1 cellular context compared by ENCODE assay signal in the genomic region with DNA sequence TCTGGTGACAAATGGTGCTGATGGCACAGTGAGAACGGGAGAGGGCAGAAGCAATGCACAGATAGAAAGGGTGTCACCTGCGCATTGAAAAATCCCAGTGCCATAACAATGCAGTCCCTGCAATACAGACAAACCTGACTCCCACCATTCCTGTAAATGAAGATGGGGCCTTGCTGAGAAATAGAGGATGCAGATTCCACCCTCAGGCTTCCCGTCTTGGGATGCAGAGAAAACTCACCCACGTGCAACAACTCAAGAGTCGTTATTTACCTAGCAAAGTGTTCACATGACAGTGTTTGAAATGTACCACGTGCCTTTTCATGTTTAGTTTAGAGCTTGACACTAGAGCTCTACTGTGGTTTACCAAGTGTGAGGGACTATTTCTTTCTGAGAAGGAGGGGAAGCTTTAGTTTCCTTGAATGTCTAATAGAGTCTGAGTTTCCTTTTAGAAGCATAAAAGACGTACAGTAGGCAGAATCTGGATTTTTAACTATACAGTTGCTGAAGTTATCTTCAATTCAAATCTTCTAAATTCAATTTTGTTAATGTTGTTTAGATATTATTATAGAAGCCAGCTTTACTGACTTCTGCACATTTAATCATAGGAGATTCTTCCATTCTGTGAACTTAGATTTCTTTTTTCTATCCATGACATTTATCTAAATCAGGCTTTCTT.
TF ChIP-seq lines count a peak whose summit lies in the region.

No MANE protein-coding gene starts in this region.

TF ChIP-seq in HepG2, 621 proteins besides CTCF, POLR2A, EP300 and RAD21 (continued from another document and continues in another):
- TF ChIP-seq FUBP1 (CRISPR knock-in tag; IDR thresholded peaks at IDR 0.05; ENCODE audit: borderline replicate concordance) (no peak), LRRFIP1 (CRISPR knock-in tag; conservative IDR thresholded peaks at IDR 0.05) (no peak), SMARCE1 (IDR thresholded peaks at IDR 0.05; ENCODE audit: borderline replicate concordance) (no peak), ZNF331 (CRISPR knock-in tag; IDR thresholded peaks at IDR 0.05) (peak; percentile 77; the same call in 1 of the 2 replicates), MZF1 (CRISPR knock-in tag; IDR thresholded peaks at IDR 0.05; ENCODE audit: borderline replicate concordance) (no peak), TIGD3 (CRISPR knock-in tag; IDR thresholded peaks at IDR 0.05; ENCODE audit: borderline replicate concordance) (no peak), AGO1 (IDR thresholded peaks at IDR 0.05; ENCODE audit: low read depth, low read length, poor library complexity, severe bottlenecking) (no peak), NPAS2 (CRISPR knock-in tag; IDR thresholded peaks at IDR 0.05; ENCODE audit: borderline replicate concordance) (no peak), NFKB2 (CRISPR knock-in tag; IDR thresholded peaks at IDR 0.05; ENCODE audit: borderline replicate concordance) (no peak), FOXP1 (IDR thresholded peaks at IDR 0.05) (no peak), FOXP1 (CRISPR knock-in tag; IDR thresholded peaks at IDR 0.05) (peak; percentile 80), ARNT2 (CRISPR knock-in tag; IDR thresholded peaks at IDR 0.05; ENCODE audit: low read depth) (no peak), CENPX (CRISPR knock-in tag; IDR thresholded peaks at IDR 0.05) (no peak), KLF13 (CRISPR knock-in tag; IDR thresholded peaks at IDR 0.05) (no peak), ZNF414 (CRISPR knock-in tag; IDR thresholded peaks at IDR 0.05) (no peak), FOSL2 (CRISPR knock-in tag; IDR thresholded peaks at IDR 0.05) (peak; percentile 67), GATAD2A (CRISPR knock-in tag; IDR thresholded peaks at IDR 0.05) (peak; percentile 93), NR1H2 (CRISPR knock-in tag; IDR thresholded peaks at IDR 0.05; ENCODE audit: borderline replicate concordance, low read depth) (no peak), MYC (CRISPR knock-in tag; IDR thresholded peaks at IDR 0.05; ENCODE audit: borderline replicate concordance) (peak; percentile 23; the same call in 1 of the 2 replicates), ZNF350 (CRISPR knock-in tag; IDR thresholded peaks at IDR 0.05; ENCODE audit: borderline replicate concordance, low read depth) (no peak), SRSF4 (IDR thresholded peaks at IDR 0.05; ENCODE audit: low read depth, low read length, poor library complexity, severe bottlenecking) (no peak), JUNB (CRISPR knock-in tag; IDR thresholded peaks at IDR 0.05; ENCODE audit: borderline replicate concordance) (no peak), ZNF652 (CRISPR knock-in tag; IDR thresholded peaks at IDR 0.05; ENCODE audit: borderline replicate concordance, low read depth) (peak; percentile 27; the same call in 1 of the 2 replicates), ZNF430 (CRISPR knock-in tag; IDR thresholded peaks at IDR 0.05) (no peak), ZFP1 (CRISPR knock-in tag; IDR thresholded peaks at IDR 0.05) (peak; percentile 70; the same call in 1 of the 2 replicates), ZNF891 (CRISPR knock-in tag; IDR thresholded peaks at IDR 0.05) (no peak), ATM (IDR thresholded peaks at IDR 0.05; ENCODE audit: borderline replicate concordance) (no peak), ZKSCAN8 (CRISPR knock-in tag; IDR thresholded peaks at IDR 0.05; ENCODE audit: borderline replicate concordance) (0 out of 2 replicates have a peak, but pooled peaks have one; percentile 31), ZNF30 (CRISPR knock-in tag; IDR thresholded peaks at IDR 0.05) (no peak), KDM6A (CRISPR knock-in tag; IDR thresholded peaks at IDR 0.05; ENCODE audit: low read depth) (0 out of 2 replicates have a peak, but pooled peaks have one; percentile 39), MXD4 (CRISPR knock-in tag; IDR thresholded peaks at IDR 0.05) (peak; percentile 28; the same call in 1 of the 2 replicates), HMGXB3 (CRISPR knock-in tag; IDR thresholded peaks at IDR 0.05; ENCODE audit: borderline replicate concordance) (0 out of 2 replicates have a peak, but pooled peaks have one; percentile 55), SIN3A (IDR thresholded peaks at IDR 0.05; ENCODE audit: borderline replicate concordance, low read depth, low read length) (no peak), ZC3H4 (CRISPR knock-in tag; IDR thresholded peaks at IDR 0.05; ENCODE audit: borderline replicate concordance) (no peak)
- TF ChIP-seq, protein P1, sequence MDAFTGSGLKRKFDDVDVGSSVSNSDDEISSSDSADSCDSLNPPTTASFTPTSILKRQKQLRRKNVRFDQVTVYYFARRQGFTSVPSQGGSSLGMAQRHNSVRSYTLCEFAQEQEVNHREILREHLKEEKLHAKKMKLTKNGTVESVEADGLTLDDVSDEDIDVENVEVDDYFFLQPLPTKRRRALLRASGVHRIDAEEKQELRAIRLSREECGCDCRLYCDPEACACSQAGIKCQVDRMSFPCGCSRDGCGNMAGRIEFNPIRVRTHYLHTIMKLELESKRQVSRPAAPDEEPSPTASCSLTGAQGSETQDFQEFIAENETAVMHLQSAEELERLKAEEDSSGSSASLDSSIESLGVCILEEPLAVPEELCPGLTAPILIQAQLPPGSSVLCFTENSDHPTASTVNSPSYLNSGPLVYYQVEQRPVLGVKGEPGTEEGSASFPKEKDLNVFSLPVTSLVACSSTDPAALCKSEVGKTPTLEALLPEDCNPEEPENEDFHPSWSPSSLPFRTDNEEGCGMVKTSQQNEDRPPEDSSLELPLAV (CRISPR knock-in tag; conservative IDR thresholded peaks at IDR 0.05; ENCODE audit: low read depth), result no peak
- TF ChIP-seq, protein P2, sequence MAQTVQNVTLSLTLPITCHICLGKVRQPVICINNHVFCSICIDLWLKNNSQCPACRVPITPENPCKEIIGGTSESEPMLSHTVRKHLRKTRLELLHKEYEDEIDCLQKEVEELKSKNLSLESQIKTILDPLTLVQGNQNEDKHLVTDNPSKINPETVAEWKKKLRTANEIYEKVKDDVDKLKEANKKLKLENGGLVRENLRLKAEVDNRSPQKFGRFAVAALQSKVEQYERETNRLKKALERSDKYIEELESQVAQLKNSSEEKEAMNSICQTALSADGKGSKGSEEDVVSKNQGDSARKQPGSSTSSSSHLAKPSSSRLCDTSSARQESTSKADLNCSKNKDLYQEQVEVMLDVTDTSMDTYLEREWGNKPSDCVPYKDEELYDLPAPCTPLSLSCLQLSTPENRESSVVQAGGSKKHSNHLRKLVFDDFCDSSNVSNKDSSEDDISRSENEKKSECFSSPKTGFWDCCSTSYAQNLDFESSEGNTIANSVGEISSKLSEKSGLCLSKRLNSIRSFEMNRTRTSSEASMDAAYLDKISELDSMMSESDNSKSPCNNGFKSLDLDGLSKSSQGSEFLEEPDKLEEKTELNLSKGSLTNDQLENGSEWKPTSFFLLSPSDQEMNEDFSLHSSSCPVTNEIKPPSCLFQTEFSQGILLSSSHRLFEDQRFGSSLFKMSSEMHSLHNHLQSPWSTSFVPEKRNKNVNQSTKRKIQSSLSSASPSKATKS (CRISPR knock-in tag; IDR thresholded peaks at IDR 0.05), result no peak
- TF ChIP-seq, protein P3, sequence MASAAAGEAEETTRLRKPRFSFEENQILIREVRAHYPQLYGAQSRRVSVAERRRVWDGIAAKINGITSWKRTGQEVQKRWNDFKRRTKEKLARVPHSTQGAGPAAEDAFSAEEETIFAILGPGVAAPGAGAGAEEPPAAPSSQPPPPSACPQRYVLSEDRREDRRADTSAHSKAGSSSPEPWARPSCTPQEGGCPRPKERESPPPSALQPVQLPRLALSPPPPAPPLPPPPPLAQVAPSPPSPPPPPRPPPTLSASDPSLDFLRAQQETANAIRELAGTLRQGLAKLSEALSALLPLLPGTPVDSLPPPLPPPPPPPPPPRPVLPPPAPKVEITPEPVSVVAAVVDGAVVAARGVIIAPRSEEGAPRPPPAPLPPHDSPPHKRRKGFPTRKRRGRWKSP (CRISPR knock-in tag; IDR thresholded peaks at IDR 0.05), result 0 out of 2 replicates have a peak, but pooled peaks have one; percentile 34
- TF ChIP-seq, protein P4, sequence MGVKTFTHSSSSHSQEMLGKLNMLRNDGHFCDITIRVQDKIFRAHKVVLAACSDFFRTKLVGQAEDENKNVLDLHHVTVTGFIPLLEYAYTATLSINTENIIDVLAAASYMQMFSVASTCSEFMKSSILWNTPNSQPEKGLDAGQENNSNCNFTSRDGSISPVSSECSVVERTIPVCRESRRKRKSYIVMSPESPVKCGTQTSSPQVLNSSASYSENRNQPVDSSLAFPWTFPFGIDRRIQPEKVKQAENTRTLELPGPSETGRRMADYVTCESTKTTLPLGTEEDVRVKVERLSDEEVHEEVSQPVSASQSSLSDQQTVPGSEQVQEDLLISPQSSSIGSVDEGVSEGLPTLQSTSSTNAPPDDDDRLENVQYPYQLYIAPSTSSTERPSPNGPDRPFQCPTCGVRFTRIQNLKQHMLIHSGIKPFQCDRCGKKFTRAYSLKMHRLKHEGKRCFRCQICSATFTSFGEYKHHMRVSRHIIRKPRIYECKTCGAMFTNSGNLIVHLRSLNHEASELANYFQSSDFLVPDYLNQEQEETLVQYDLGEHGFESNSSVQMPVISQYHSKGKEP (CRISPR knock-in tag; IDR thresholded peaks at IDR 0.05), result no peak
